1 cellular context compared by ENCODE assay signal in genomic region chr2:128086244-128086643, GRCh38.
TF ChIP-seq lines count a peak whose summit lies in the region.

No MANE protein-coding gene starts in this region.

TF ChIP-seq in K562, 482 proteins besides CTCF, POLR2A, EP300 and RAD21:
- no peak for TF ChIP-seq ATF1 (CRISPR knock-in tag; IDR thresholded peaks at IDR 0.05)
- TF ChIP-seq ATF1 (tag; IDR thresholded peaks at IDR 0.05) = no peak
- peak; percentile 63 for TF ChIP-seq ZNF384 (IDR thresholded peaks at IDR 0.05; ENCODE audit: low read depth, low read length)
- TF ChIP-seq PCBP1 (IDR thresholded peaks at IDR 0.05; ENCODE audit: low read depth, low read length, poor library complexity, severe bottlenecking) = no peak
